ENCODE assay signal across 9 cellular contexts in the genomic region with DNA sequence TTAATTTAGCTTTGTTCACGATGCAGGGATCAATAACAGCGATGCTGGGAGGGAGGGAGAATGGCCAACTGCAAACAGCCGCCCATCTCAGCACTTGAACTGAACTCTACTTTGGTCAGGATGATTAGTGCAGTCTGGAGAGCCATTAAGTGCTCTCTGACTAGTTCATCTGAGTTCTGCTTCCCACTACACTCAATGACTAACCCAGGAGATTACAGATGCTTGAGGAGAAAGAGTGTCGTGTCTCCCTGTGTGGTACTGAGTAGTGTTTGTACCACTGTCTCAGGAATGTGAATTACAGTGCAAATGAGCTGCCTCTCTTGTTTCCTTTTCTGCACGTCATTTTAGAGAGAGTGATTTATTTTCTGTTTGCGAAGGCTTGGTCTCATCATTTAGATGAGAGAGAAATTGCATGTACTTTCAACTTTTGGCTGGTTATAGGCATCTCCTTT. TPM values are rescaled to one million over a fixed set of nuclear protein-coding genes. Genes with fewer than 3 reads are reported as not detected.
A peak's percentile ranks its signal among the peaks of the same experiment; 100 is the strongest.
DNase-seq lines count a peak whose midpoint lies in the region; ATAC-seq and TF ChIP-seq lines count a peak whose summit lies in the region.
"Had no signal": no experiment of that assay in that cellular context is flagged by ENCODE, and none has a peak within 500 bp of the region (broad histone marks: within the 10 kb centered on the region; RNA-seq: fewer than 3 reads in every experiment).

No MANE protein-coding gene starts in this region.

- H3K27ac Mint-ChIP-seq in T-helper 17 cell: no peak overlapping the region

- no peak overlapping the region for H3K4me3 Mint-ChIP-seq in T-helper 17 cell

- DNase-seq in COLO668 (lab: John Stamatoyannopoulos, UW; ENCODE audit: unreplicated experiment): peak; percentile 8
- peak; percentile 33 for DNase-seq in NCI-H1436 treated with DMSO at 0.1 percent for 48 hours (lab: John Stamatoyannopoulos, UW)
- DNase-seq in choroid plexus epithelial cell (ENCODE audit: low read depth): peak; percentile 29
- no peak for DNase-seq in foreskin melanocyte
- no peak for DNase-seq in T-helper 17 cell
- DNase-seq in amygdala (lab: John Stamatoyannopoulos, UW): no peak
- DNase-seq in iPS-NIHi11 (ENCODE audit: low spot score): no peak
- DNase-seq: activated CD4-positive, alpha-beta T cell treated with anti-CD3 and anti-CD28 coated beads for 1 hour had no signal

- peaks cover 17 to 22% of the 10 kb centered on the region in 2 donors for H3K4me1 ChIP-seq in mucosa of rectum (ENCODE audit: control insufficient read depth in 2 of 2, insufficient read depth in 2 of 2, low read length in 2 of 2)

- no peak for ATAC-seq in T-helper 17 cell

- H3K36me3 ChIP-seq in mucosa of rectum (ENCODE audit: control insufficient read depth in 2 of 2, insufficient read depth in 2 of 2, low read length in 2 of 2): no peaks in the 10 kb centered on the region

- peaks cover 11% of the 10 kb centered on the region for H3K4me1 Mint-ChIP-seq in T-helper 17 cell

- no peak for TF ChIP-seq CTCF in choroid plexus epithelial cell (conservative IDR thresholded peaks at IDR 0.05; ENCODE audit: low read depth, low read length)

- H3K9me3 ChIP-seq in mucosa of rectum (ENCODE audit: control insufficient read depth in 2 of 2, low read length in 2 of 2) (no peaks in the 10 kb centered on the region), T-helper 17 cell (ENCODE audit: control insufficient read depth, low read length, poor library complexity, severe bottlenecking) (no peaks in the 10 kb centered on the region)

- H3K4me3 ChIP-seq in choroid plexus epithelial cell (ENCODE audit: low read depth, low read length) (no peak overlapping the region), mucosa of rectum (ENCODE audit: low read length in 2 of 2) (peak overlapping the region in 1 of 2 donors; percentile 8)

- no peaks in the 10 kb centered on the region for H3K36me3 Mint-ChIP-seq in T-helper 17 cell (ENCODE audit: low read depth)

- peak overlapping the region; percentile 6 to 49 for H3K27ac ChIP-seq in mucosa of rectum (ENCODE audit: low read depth in 2 of 2, low read length in 2 of 2)

- H3K9ac ChIP-seq in mucosa of rectum (ENCODE audit: low read depth in 1 of 2, low read length in 2 of 2): no peak overlapping the region

- peaks cover 5% of the 10 kb centered on the region for H3K27me3 Mint-ChIP-seq in T-helper 17 cell

- no peaks in the 10 kb centered on the region for H3K27me3 ChIP-seq in mucosa of rectum (ENCODE audit: control insufficient read depth in 2 of 2, insufficient read depth in 2 of 2, low read length in 2 of 2)

RNA-seq across cellular contexts. Expression of gene CARMIL1, which starts 23.5 kb away (rescaled TPM):
- 1 to 10 TPM; 3.5 to 4.8 TPM for total RNA-seq in T-helper 17 cell

Comparison
In these comparisons a context has a peak if more than half of its experiments do, and no peak if none do; other contexts are left out.
1. DNase-seq: peak in COLO668 (single experiment), NCI-H1436 treated with DMSO at 0.1 percent for 48 hours (single experiment) and choroid plexus epithelial cell (single experiment); none in foreskin melanocyte (single experiment), T-helper 17 cell (0 of 3), amygdala (0 of 56) and iPS-NIHi11 (single experiment).